ENCODE assay signal across 8 cellular contexts in the genomic region with DNA sequence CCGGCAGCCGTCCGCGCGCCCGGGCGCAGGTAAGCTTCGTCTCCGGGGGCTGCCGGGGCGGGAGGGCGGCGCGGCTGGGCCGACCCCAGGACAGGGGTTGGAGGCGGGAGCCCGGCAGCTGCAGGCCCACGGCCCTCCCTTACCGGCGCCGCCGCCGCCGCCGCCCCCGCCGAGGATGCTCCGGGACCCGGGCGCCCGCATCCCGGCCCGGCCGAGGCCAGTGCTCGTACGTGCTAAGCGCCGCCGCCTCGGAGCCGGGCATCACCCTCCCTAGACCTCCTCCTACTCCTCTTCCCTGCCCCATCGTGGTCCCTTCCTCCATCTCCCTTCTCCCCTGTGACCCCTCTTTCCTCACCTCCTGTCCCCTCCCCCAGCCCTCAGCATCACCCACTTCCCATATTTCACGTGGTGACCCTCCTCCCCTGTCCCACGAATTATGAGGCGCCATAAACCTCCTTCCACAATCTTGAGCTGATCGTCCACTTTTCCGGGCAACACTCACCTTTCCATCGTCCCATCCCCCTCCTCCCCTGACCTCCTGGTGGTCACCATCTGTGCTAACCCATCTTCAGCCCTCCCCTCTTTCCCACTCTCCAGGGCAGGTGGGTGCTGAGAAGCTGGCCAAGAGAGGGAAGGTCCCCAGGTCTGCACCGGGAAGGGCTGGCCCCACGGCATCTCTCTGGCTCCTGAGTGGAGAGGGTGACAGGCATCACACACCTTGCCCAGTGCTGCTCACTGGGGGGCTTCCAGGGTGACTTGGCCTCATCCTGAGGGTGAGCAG. TPM values are rescaled to one million over a fixed set of nuclear protein-coding genes. Genes with fewer than 3 reads are reported as not detected.
DNase-seq lines count a peak whose midpoint lies in the region; ATAC-seq, FAIRE-seq and TF ChIP-seq lines count a peak whose summit lies in the region.

No MANE protein-coding gene starts in this region.

- H3K9me1 ChIP-seq in K562 (ENCODE audit: control insufficient read depth, insufficient read depth, low read length) = no peaks in the 10 kb centered on the region

- no peak for TF ChIP-seq CTCF in AG04449 (IDR thresholded peaks at IDR 0.05; ENCODE audit: insufficient read depth, low read length, missing control alignments)
- TF ChIP-seq CTCF in K562 (IDR thresholded peaks at IDR 0.05 in 2 of 3, conservative IDR thresholded peaks at IDR 0.05 in 1 of 3; ENCODE audit: insufficient read depth in 2 of 3, low read depth in 1 of 3, low read length in 3 of 3) = no peak
- no peak for TF ChIP-seq CTCF in vagina (IDR thresholded peaks at IDR 0.05)

- H3K4ac ChIP-seq in mesenchymal stem cell (ENCODE audit: low read depth in 1 of 2, low read length in 2 of 2) = no peak overlapping the region

- no peak overlapping the region for H3K18ac ChIP-seq in mesenchymal stem cell (ENCODE audit: low read depth in 1 of 2, low read length in 2 of 2)

- CTCF ChIA-PET in AG04449 (lab: Yijun Ruan, JAX) (interaction anchor here (1.4 to 3.9 kb wide), 5 partner anchors 12 to 64 kb away, joined by 3 to 26 read pairs (median 5); no protein-coding TSS in a partner anchor), K562 (lab: Yijun Ruan, JAX; ENCODE audit: low intra/inter-chr PET ratio) (no interaction called here)

- no peak overlapping the region for H2BK120ac ChIP-seq in mesenchymal stem cell (ENCODE audit: low read depth, low read length)

- H2AK5ac ChIP-seq in mesenchymal stem cell (ENCODE audit: low read length, severe bottlenecking) = no peak overlapping the region

- H3K9me3 ChIP-seq in HUES6 (ENCODE audit: control insufficient read depth, insufficient read depth, low read depth, low read length) (no peaks in the 10 kb centered on the region), K562 (replicated peaks; ENCODE audit: control insufficient read depth, insufficient read depth, low read depth, low read length) (no peaks in the 10 kb centered on the region), mesenchymal stem cell (ENCODE audit: control insufficient read depth, low read length) (no peaks in the 10 kb centered on the region), vagina (no peaks in the 10 kb centered on the region)

- no peak overlapping the region for H3K14ac ChIP-seq in mesenchymal stem cell (ENCODE audit: low read length in 2 of 2)

- POLR2A ChIA-PET in AG04449 (lab: Yijun Ruan, JAX) = no interaction called here
- POLR2A ChIA-PET in K562 (lab: Yijun Ruan, JAX) = interaction anchor here (1.0 to 1.2 kb wide), 3 partner anchors 10 to 31 kb away, joined by 3 to 4 read pairs (median 3); no protein-coding TSS in a partner anchor

- H3K27me3 ChIP-seq in HUES6 (ENCODE audit: control insufficient read depth, insufficient read depth, low read length) (peaks cover 41% of the 10 kb centered on the region), K562 (ENCODE audit: control insufficient read depth in 2 of 2, insufficient read depth in 2 of 2, low read length in 2 of 2) (peaks cover 2 to 6% of the 10 kb centered on the region in 2 experiments; a peak in 3 of 5 replicates), mesenchymal stem cell (ENCODE audit: control insufficient read depth in 1 of 2, insufficient read depth in 1 of 2, low read length in 2 of 2) (peaks cover 9 to 28% of the 10 kb centered on the region in 2 experiments), vagina (no peaks in the 10 kb centered on the region)

- no peak for TF ChIP-seq RAD21 in K562 (CRISPR knock-in tag; conservative IDR thresholded peaks at IDR 0.05 in 1 of 2, IDR thresholded peaks at IDR 0.05 in 1 of 2)

- no peak overlapping the region for H2BK15ac ChIP-seq in mesenchymal stem cell (ENCODE audit: low read depth, poor library complexity, severe bottlenecking)

- no TSS peak for BruUV-seq in K562 (replicated peaks; lab: Mats Ljungman, UMichigan)

- H3K79me2 ChIP-seq in K562 (ENCODE audit: control insufficient read depth, insufficient read depth, low read length) = no peaks in the 10 kb centered on the region

- no peak overlapping the region for H3K27ac ChIP-seq in HUES6 (ENCODE audit: low read depth, low read length)
- no peak overlapping the region for H3K27ac ChIP-seq in K562 (ENCODE audit: extremely low read depth, low read depth, low read length)
- no peak overlapping the region for H3K27ac ChIP-seq in mesenchymal stem cell (ENCODE audit: low read length, poor library complexity, severe bottlenecking)
- H3K27ac ChIP-seq in vagina = no peak overlapping the region

- peak overlapping the region in 1 of 2 experiments; percentile 6 for H2BK12ac ChIP-seq in mesenchymal stem cell (ENCODE audit: low read length in 2 of 2)

- H2BK5ac ChIP-seq in mesenchymal stem cell (ENCODE audit: low read depth, low read length, poor library complexity, severe bottlenecking) = no peak overlapping the region

- FAIRE-seq in K562 (lab: Jason Lieb, UNC) = no peak

- peak overlapping the region; percentile 19 for H4K8ac ChIP-seq in mesenchymal stem cell (ENCODE audit: low read length)

- peak overlapping the region; percentile 37 for H3K4me2 ChIP-seq in K562 (ENCODE audit: insufficient read depth, low read length)
- peak overlapping the region; percentile 73 for H3K4me2 ChIP-seq in mesenchymal stem cell (ENCODE audit: low read length, poor library complexity, severe bottlenecking)

- H3K23ac ChIP-seq in mesenchymal stem cell (ENCODE audit: low read length in 2 of 2) = no peak overlapping the region

- H3K9ac ChIP-seq in HUES6 (ENCODE audit: low read length) (no peak overlapping the region), K562 (ENCODE audit: insufficient read depth in 1 of 2, low read depth in 2 of 2, low read length in 2 of 2) (peak overlapping the region in 1 of 2 experiments; percentile 58; a peak in 2 of 4 replicates), mesenchymal stem cell (ENCODE audit: low read length) (peak overlapping the region; percentile 49)

- 16% methylated on average over 14 of the region's 50 CpGs for WGBS in K562 (ENCODE audit: insufficient coverage, low coverage, missing lambda C conversion rate)
- WGBS in mesenchymal stem cell = 7% methylated on average over 46 of the region's 50 CpGs

- ATAC-seq in GM19328 (IDR thresholded peaks at IDR 0.05; ENCODE audit: unreplicated experiment) (peak; percentile 11), K562 (no peak)

- no peaks in the 10 kb centered on the region for H4K20me1 ChIP-seq in K562 (replicated peaks; ENCODE audit: control insufficient read depth, insufficient read depth, low read length)

- DNase-seq in AG04449 (ENCODE audit: low read depth, low spot score) = no peak
- DNase-seq in K562 (ENCODE audit: extremely low read depth in 1 of 4, low spot score in 3 of 4) = peak in 2 of 4 experiments; percentile 24 to 36
- DNase-seq in mesenchymal stem cell = no peak
- DNase-seq in vagina (ENCODE audit: extremely low spot score in 2 of 2) = no peak
- no peak for DNase-seq in T-helper 9 cell
- DNase-seq in MV-4-11 (lab: John Stamatoyannopoulos, UW) = no peak

- H3K36me3 ChIP-seq in HUES6 (ENCODE audit: control insufficient read depth, insufficient read depth, low read length) = peaks cover 11% of the 10 kb centered on the region; the same call in 1 of the 2 replicates
- no peaks in the 10 kb centered on the region for H3K36me3 ChIP-seq in K562 (ENCODE audit: control insufficient read depth, insufficient read depth, low read length)
- peaks cover 0 to 12% of the 10 kb centered on the region in 2 experiments for H3K36me3 ChIP-seq in mesenchymal stem cell (ENCODE audit: control insufficient read depth in 1 of 2, insufficient read depth in 2 of 2, low read depth in 1 of 2, low read length in 2 of 2)
- H3K36me3 ChIP-seq in vagina = no peaks in the 10 kb centered on the region

- no peak for TF ChIP-seq EP300 in K562 (IDR thresholded peaks at IDR 0.05; ENCODE audit: low read length)

- no peak overlapping the region for H2AFZ ChIP-seq in K562 (ENCODE audit: low read depth, low read length)
- peak overlapping the region; percentile 44 for H2AFZ ChIP-seq in mesenchymal stem cell (ENCODE audit: low read depth, low read length)

- H4K91ac ChIP-seq in mesenchymal stem cell (ENCODE audit: low read length) = no peak overlapping the region

- TF ChIP-seq POLR2A in K562 (conservative IDR thresholded peaks at IDR 0.05) = no peak
- no peak for TF ChIP-seq POLR2A in vagina (IDR thresholded peaks at IDR 0.05)

- H3K4me1 ChIP-seq in HUES6 (ENCODE audit: control insufficient read depth, insufficient read depth, low read length) (0 out of 2 replicates have a peak, but pooled peaks cover 4% of the 10 kb centered on the region), K562 (replicated peaks in 1 of 2; ENCODE audit: control insufficient read depth in 2 of 2, insufficient read depth in 2 of 2, low read length in 2 of 2) (peaks cover 0 to 27% of the 10 kb centered on the region in 2 experiments; a peak in 2 of 5 replicates), mesenchymal stem cell (ENCODE audit: control insufficient read depth, insufficient read depth, low read depth, low read length) (peaks cover 14% of the 10 kb centered on the region), vagina (peaks cover 13% of the 10 kb centered on the region)

- H3K4me3 ChIP-seq in AG04449 (ENCODE audit: low read depth, low read length) (peak overlapping the region; percentile 69), HUES6 (ENCODE audit: low read depth, low read length) (peak overlapping the region; percentile 80), K562 (peak overlapping the region; percentile 34), mesenchymal stem cell (ENCODE audit: insufficient read depth in 1 of 2, low read depth in 1 of 2, low read length in 2 of 2) (peak overlapping the region; percentile 69 to 75), vagina (peak overlapping the region; percentile 62)

- H3K79me1 ChIP-seq in mesenchymal stem cell (replicated peaks; ENCODE audit: low read length, poor library complexity, severe bottlenecking) = peaks cover 17% of the 10 kb centered on the region

- intact Hi-C loops in K562 (cut with micrococcal nuclease) = no loop called here
- intact Hi-C loops in vagina (cut with DNase I) = no loop called here

- in situ Hi-C loops in K562 (cut with MboI) = no loop called here

RNA-seq across cellular contexts. Expression of gene ASPHD2, which starts 0.6 kb away (rescaled TPM):
- 0.42 and 0.53 TPM in 2 replicates for total RNA-seq in K562 (2011; cell fraction: chromatin; rRNA removed; ENCODE audit: low replicate concordance)
- 0.39 and 0.67 TPM in 2 replicates for total RNA-seq in K562 (2011; cell fraction: nucleolus; rRNA removed)
- 0.37 and 0.53 TPM in 2 replicates for total RNA-seq in K562 (2011; cell fraction: nucleoplasm; rRNA removed)
- total RNA-seq in K562 (2014; rRNA removed) (0.18 and 0.82 TPM in 2 replicates), K562 (2014; rRNA removed; fragmentation: Illumina TruSeq; extraction: Trizol) (0.22 and 0.29 TPM in 2 replicates), K562 (2015; rRNA removed; fragmentation: Illumina TruSeq; extraction: Trizol) (0.38 and 0.40 TPM in 2 replicates), K562 (2021) (0.58 and 0.64 TPM in 2 replicates), vagina (2.2 TPM)
- polyA plus RNA-seq in K562 (2011; rRNA removed) (0.46 and 0.62 TPM in 2 replicates), K562 (2014; fragmentation: Illumina TruSeq; extraction: Trizol) (0.36 and 0.46 TPM in 2 replicates), K562 (2014; fragmentation: Nextera tagmentation; extraction: Ambion mirVana) (under 1 TPM; 0.20 to 0.36 TPM), K562 (2014; rRNA removed) (0.32 and 0.46 TPM in 2 replicates)
- polyA plus RNA-seq in K562 (2011; cell fraction: cytosol; rRNA removed) = 0.66 and 0.69 TPM in 2 replicates
- 0.41 and 0.52 TPM in 2 replicates for polyA plus RNA-seq in K562 (2011; cell fraction: nucleus; rRNA removed)
- 0.47 and 0.66 TPM in 2 replicates for polyA plus RNA-seq in K562 (2012)
- polyA minus RNA-seq in K562 (2011; rRNA and poly(A)+ RNA removed) = 0.56 and 0.66 TPM in 2 replicates
- 0.86 and 1.0 TPM in 2 replicates for polyA minus RNA-seq in K562 (2011; cell fraction: cytosol; rRNA and poly(A)+ RNA removed)
- polyA minus RNA-seq in K562 (2011; cell fraction: nucleus; rRNA and poly(A)+ RNA removed) = 0.27 and 0.78 TPM in 2 replicates
- 0.32 TPM for polyA plus RNA-seq in mesenchymal stem cell (2013, experiment 1 of 2)
- polyA plus RNA-seq in mesenchymal stem cell (2013, experiment 2 of 2) = 0.26 TPM

RNA-seq across cellular contexts. Expression of gene HPS4, which starts 53.9 kb away (rescaled TPM):
- total RNA-seq in K562 (2011; cell fraction: chromatin; rRNA removed; ENCODE audit: low replicate concordance) = 113 and 158 TPM in 2 replicates
- 66.7 and 67.0 TPM in 2 replicates for total RNA-seq in K562 (2011; cell fraction: nucleolus; rRNA removed)
- 82.3 and 87.6 TPM in 2 replicates for total RNA-seq in K562 (2011; cell fraction: nucleoplasm; rRNA removed)
- 17.7 and 24.7 TPM in 2 replicates for total RNA-seq in K562 (2014; rRNA removed)
- 25.7 and 28.8 TPM in 2 replicates for total RNA-seq in K562 (2014; rRNA removed; fragmentation: Illumina TruSeq; extraction: Trizol)
- 20.7 and 22.5 TPM in 2 replicates for total RNA-seq in K562 (2015; rRNA removed; fragmentation: Illumina TruSeq; extraction: Trizol)
- 27.6 and 28.4 TPM in 2 replicates for total RNA-seq in K562 (2021)
- polyA plus RNA-seq in K562 (2011; rRNA removed) = 28.3 and 35.2 TPM in 2 replicates
- 22.6 and 24.7 TPM in 2 replicates for polyA plus RNA-seq in K562 (2011; cell fraction: cytosol; rRNA removed)
- polyA plus RNA-seq in K562 (2011; cell fraction: nucleus; rRNA removed) = 98.7 and 99.9 TPM in 2 replicates
- 18.4 and 25.1 TPM in 2 replicates for polyA plus RNA-seq in K562 (2012)
- 28.4 and 29.2 TPM in 2 replicates for polyA plus RNA-seq in K562 (2014; fragmentation: Illumina TruSeq; extraction: Trizol)
- polyA plus RNA-seq in K562 (2014; fragmentation: Nextera tagmentation; extraction: Ambion mirVana) = 10 to 100 TPM; 12.8 to 23.7 TPM
- polyA plus RNA-seq in K562 (2014; rRNA removed) = 24.7 and 25.3 TPM in 2 replicates
- polyA minus RNA-seq in K562 (2011; rRNA and poly(A)+ RNA removed) = 44.8 and 58.9 TPM in 2 replicates
- polyA minus RNA-seq in K562 (2011; cell fraction: cytosol; rRNA and poly(A)+ RNA removed) = 15.2 and 16.9 TPM in 2 replicates
- 39.2 and 74.3 TPM in 2 replicates for polyA minus RNA-seq in K562 (2011; cell fraction: nucleus; rRNA and poly(A)+ RNA removed)
- polyA plus RNA-seq in mesenchymal stem cell (2013, experiment 1 of 2) = 16.9 TPM
- polyA plus RNA-seq in mesenchymal stem cell (2013, experiment 2 of 2) = 17.1 TPM
- 36.1 TPM for total RNA-seq in vagina

RNA-seq across cellular contexts. Expression of gene SRRD, which starts 54.0 kb away (rescaled TPM):
- total RNA-seq in K562 (2011; cell fraction: chromatin; rRNA removed; ENCODE audit: low replicate concordance) = 21.3 and 32.0 TPM in 2 replicates
- total RNA-seq in K562 (2011; cell fraction: nucleolus; rRNA removed) = 11.2 and 13.3 TPM in 2 replicates
- 16.1 and 17.9 TPM in 2 replicates for total RNA-seq in K562 (2011; cell fraction: nucleoplasm; rRNA removed)
- 13.5 and 14.2 TPM in 2 replicates for total RNA-seq in K562 (2014; rRNA removed)
- total RNA-seq in K562 (2014; rRNA removed; fragmentation: Illumina TruSeq; extraction: Trizol) = 34.4 and 39.1 TPM in 2 replicates
- 27.6 and 28.7 TPM in 2 replicates for total RNA-seq in K562 (2015; rRNA removed; fragmentation: Illumina TruSeq; extraction: Trizol)
- 35.1 and 35.5 TPM in 2 replicates for total RNA-seq in K562 (2021)
- polyA plus RNA-seq in K562 (2011; rRNA removed) = 29.4 and 59.4 TPM in 2 replicates
- 15.8 and 23.9 TPM in 2 replicates for polyA plus RNA-seq in K562 (2011; cell fraction: cytosol; rRNA removed)
- 13.6 and 13.8 TPM in 2 replicates for polyA plus RNA-seq in K562 (2011; cell fraction: nucleus; rRNA removed)
- polyA plus RNA-seq in K562 (2012) = 12.8 and 19.3 TPM in 2 replicates
- 27.8 and 34.9 TPM in 2 replicates for polyA plus RNA-seq in K562 (2014; fragmentation: Illumina TruSeq; extraction: Trizol)
- polyA plus RNA-seq in K562 (2014; fragmentation: Nextera tagmentation; extraction: Ambion mirVana) = 1 to 10 TPM; 4.9 to 5.7 TPM
- polyA plus RNA-seq in K562 (2014; rRNA removed) = 28.0 and 34.6 TPM in 2 replicates
- polyA minus RNA-seq in K562 (2011; rRNA and poly(A)+ RNA removed) = 30.1 and 47.2 TPM in 2 replicates
- 7.0 and 20.5 TPM in 2 replicates for polyA minus RNA-seq in K562 (2011; cell fraction: cytosol; rRNA and poly(A)+ RNA removed)
- 4.2 and 7.7 TPM in 2 replicates for polyA minus RNA-seq in K562 (2011; cell fraction: nucleus; rRNA and poly(A)+ RNA removed)
- 8.4 TPM for polyA plus RNA-seq in mesenchymal stem cell (2013, experiment 1 of 2)
- polyA plus RNA-seq in mesenchymal stem cell (2013, experiment 2 of 2) = 9.2 TPM
- 11.0 TPM for total RNA-seq in vagina
